ENCODE assay signal across 1 cellular context in the genomic region with DNA sequence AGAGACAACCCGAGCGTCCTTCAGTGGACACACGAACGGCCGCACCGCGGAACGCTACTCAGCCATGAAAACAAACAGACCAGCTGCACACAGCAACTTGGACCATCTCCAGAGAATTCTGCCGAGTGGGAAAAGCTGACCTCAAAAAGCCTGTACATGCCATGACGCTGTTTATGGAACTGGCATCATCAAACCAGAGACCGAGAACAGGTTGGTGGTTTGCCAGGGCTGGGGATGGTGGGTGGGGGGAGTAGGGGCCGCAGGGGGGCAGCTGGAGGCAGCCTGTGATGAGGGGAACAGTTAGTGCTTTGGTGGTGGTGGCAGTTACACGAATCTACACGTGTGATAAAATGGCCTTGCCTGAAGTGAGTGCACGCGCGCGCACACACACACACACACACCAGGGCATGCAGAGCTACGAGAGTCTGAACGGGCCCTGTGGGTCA.
TF ChIP-seq lines count a peak whose summit lies in the region.

No MANE protein-coding gene starts in this region.

TF ChIP-seq in GM23338, 12 proteins besides CTCF, POLR2A, EP300 and RAD21 (continued from another document):
- TF ChIP-seq, protein P1, sequence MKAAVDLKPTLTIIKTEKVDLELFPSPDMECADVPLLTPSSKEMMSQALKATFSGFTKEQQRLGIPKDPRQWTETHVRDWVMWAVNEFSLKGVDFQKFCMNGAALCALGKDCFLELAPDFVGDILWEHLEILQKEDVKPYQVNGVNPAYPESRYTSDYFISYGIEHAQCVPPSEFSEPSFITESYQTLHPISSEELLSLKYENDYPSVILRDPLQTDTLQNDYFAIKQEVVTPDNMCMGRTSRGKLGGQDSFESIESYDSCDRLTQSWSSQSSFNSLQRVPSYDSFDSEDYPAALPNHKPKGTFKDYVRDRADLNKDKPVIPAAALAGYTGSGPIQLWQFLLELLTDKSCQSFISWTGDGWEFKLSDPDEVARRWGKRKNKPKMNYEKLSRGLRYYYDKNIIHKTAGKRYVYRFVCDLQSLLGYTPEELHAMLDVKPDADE (IDR thresholded peaks at IDR 0.05), result no peak
- TF ChIP-seq JUNB (IDR thresholded peaks at IDR 0.05; ENCODE audit: unreplicated experiment) (no peak), ZNF331 (CRISPR knock-in tag; IDR thresholded peaks at IDR 0.05; ENCODE audit: low read depth) (no peak), ZNF114 (CRISPR knock-in tag; IDR thresholded peaks at IDR 0.05) (no peak), STAT1 (IDR thresholded peaks at IDR 0.05; ENCODE audit: unreplicated experiment) (no peak), POLR2AphosphoS5 (IDR thresholded peaks at IDR 0.05; ENCODE audit: low read depth) (no peak), NANOG (IDR thresholded peaks at IDR 0.05; ENCODE audit: borderline replicate concordance) (no peak), EZH2phosphoT487 (IDR thresholded peaks at IDR 0.05; ENCODE audit: unreplicated experiment) (no peak), EZH2 (IDR thresholded peaks at IDR 0.05; ENCODE audit: low read depth, unreplicated experiment) (no peak)
- TF ChIP-seq, protein P2, sequence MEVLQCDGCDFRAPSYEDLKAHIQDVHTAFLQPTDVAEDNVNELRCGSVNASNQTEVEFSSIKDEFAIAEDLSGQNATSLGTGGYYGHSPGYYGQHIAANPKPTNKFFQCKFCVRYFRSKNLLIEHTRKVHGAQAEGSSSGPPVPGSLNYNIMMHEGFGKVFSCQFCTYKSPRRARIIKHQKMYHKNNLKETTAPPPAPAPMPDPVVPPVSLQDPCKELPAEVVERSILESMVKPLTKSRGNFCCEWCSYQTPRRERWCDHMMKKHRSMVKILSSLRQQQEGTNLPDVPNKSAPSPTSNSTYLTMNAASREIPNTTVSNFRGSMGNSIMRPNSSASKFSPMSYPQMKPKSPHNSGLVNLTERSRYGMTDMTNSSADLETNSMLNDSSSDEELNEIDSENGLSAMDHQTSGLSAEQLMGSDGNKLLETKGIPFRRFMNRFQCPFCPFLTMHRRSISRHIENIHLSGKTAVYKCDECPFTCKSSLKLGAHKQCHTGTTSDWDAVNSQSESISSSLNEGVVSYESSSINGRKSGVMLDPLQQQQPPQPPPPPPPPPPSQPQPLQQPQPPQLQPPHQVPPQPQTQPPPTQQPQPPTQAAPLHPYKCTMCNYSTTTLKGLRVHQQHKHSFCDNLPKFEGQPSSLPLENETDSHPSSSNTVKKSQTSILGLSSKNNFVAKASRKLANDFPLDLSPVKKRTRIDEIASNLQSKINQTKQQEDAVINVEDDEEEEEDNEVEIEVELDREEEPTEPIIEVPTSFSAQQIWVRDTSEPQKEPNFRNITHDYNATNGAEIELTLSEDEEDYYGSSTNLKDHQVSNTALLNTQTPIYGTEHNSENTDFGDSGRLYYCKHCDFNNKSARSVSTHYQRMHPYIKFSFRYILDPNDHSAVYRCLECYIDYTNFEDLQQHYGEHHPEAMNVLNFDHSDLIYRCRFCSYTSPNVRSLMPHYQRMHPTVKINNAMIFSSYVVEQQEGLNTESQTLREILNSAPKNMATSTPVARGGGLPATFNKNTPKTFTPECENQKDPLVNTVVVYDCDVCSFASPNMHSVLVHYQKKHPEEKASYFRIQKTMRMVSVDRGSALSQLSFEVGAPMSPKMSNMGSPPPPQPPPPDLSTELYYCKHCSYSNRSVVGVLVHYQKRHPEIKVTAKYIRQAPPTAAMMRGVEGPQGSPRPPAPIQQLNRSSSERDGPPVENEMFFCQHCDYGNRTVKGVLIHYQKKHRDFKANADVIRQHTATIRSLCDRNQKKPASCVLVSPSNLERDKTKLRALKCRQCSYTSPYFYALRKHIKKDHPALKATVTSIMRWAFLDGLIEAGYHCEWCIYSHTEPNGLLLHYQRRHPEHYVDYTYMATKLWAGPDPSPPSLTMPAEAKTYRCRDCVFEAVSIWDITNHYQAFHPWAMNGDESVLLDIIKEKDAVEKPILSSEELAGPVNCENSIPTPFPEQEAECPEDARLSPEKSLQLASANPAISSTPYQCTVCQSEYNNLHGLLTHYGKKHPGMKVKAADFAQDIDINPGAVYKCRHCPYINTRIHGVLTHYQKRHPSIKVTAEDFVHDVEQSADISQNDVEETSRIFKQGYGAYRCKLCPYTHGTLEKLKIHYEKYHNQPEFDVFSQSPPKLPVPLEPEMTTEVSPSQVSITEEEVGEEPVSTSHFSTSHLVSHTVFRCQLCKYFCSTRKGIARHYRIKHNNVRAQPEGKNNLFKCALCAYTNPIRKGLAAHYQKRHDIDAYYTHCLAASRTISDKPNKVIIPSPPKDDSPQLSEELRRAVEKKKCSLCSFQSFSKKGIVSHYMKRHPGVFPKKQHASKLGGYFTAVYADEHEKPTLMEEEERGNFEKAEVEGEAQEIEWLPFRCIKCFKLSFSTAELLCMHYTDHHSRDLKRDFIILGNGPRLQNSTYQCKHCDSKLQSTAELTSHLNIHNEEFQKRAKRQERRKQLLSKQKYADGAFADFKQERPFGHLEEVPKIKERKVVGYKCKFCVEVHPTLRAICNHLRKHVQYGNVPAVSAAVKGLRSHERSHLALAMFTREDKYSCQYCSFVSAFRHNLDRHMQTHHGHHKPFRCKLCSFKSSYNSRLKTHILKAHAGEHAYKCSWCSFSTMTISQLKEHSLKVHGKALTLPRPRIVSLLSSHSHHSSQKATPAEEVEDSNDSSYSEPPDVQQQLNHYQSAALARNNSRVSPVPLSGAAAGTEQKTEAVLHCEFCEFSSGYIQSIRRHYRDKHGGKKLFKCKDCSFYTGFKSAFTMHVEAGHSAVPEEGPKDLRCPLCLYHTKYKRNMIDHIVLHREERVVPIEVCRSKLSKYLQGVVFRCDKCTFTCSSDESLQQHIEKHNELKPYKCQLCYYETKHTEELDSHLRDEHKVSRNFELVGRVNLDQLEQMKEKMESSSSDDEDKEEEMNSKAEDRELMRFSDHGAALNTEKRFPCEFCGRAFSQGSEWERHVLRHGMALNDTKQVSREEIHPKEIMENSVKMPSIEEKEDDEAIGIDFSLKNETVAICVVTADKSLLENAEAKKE (CRISPR knock-in tag; IDR thresholded peaks at IDR 0.05), result no peak
